ENCODE assay signal across 22 cellular contexts in genomic region chr13:41418027-41418426, GRCh38. TPM values are rescaled to one million over a fixed set of nuclear protein-coding genes. Genes with fewer than 3 reads are reported as not detected.
A peak's percentile ranks its signal among the peaks of the same experiment; 100 is the strongest.
DNase-seq lines count a peak whose midpoint lies in the region; ATAC-seq and TF ChIP-seq lines count a peak whose summit lies in the region.
"Had no signal": no experiment of that assay in that cellular context is flagged by ENCODE, and none has a peak within 500 bp of the region (broad histone marks: within the 10 kb centered on the region; RNA-seq: fewer than 3 reads in every experiment).

No MANE protein-coding gene starts in this region.

- H3K4me1 Mint-ChIP-seq in WTC11 = peaks cover 9% of the 10 kb centered on the region
- H3K4me1 Mint-ChIP-seq: nephron had no signal

- CTCF ChIA-PET in BJ (lab: Yijun Ruan, JAX) = interaction anchor here (0.6 to 1.0 kb wide), 2 partner anchors 103 to 235 kb away, joined by 3 read pairs; no protein-coding TSS in a partner anchor
- CTCF ChIA-PET in WTC11 (lab: Charles Lee) = no interaction called here

- TF ChIP-seq CTCF in BJ (IDR thresholded peaks at IDR 0.05; ENCODE audit: insufficient read depth, low read depth, low read length) (no peak), fibroblast of mammary gland (conservative IDR thresholded peaks at IDR 0.05; ENCODE audit: control insufficient read depth, insufficient read depth, low read depth, low read length) (no peak), osteoblast (IDR thresholded peaks at IDR 0.05; ENCODE audit: extremely low read depth, low read depth, low read length) (no peak), WTC11 (IDR thresholded peaks at IDR 0.05) (no peak)

- WGBS in right cardiac atrium = 38% methylated on average over 5 of the region's 5 CpGs

- no peaks in the 10 kb centered on the region for H3K36me3 Mint-ChIP-seq in WTC11

- peak overlapping the region; percentile 45 for H2AFZ ChIP-seq in osteoblast (ENCODE audit: low read length)

- H3K4me3 ChIP-seq in BJ (ENCODE audit: low read depth, low read length) (no peak overlapping the region), adipocyte (ENCODE audit: low read length) (no peak overlapping the region), fibroblast of mammary gland (ENCODE audit: control insufficient read depth, low read depth, low read length) (no peak overlapping the region), osteoblast (ENCODE audit: insufficient read depth, low read length) (no peak overlapping the region), right cardiac atrium (ENCODE audit: low read length) (no peak overlapping the region)
- H3K4me3 ChIP-seq: GM12878, heart right ventricle, K562, SJCRH30 had no signal

- no peak overlapping the region for H3K27ac Mint-ChIP-seq in WTC11
- H3K27ac Mint-ChIP-seq: stimulated activated naive CD8-positive, alpha-beta T cell treated with anti-CD3 and anti-CD28 coated beads, Interleukin-15, Interleukin-2, amounts not matched to agents 100 ng/mL and 50 ng/mL, for 24 hours; T-helper 2 cell treated with Interferon-gamma antibody and Interleukin-4, amounts not matched to agents 5 μg/mL and 100 μg/mL, for 36 hours had no signal

- peak; percentile 83 for DNase-seq in BJ (ENCODE audit: low read depth)
- DNase-seq in adipocyte (ENCODE audit: low read depth) = peak; percentile 47
- DNase-seq in fibroblast of mammary gland (ENCODE audit: low read depth) = peak; percentile 64
- peak; percentile 46 for DNase-seq in osteoblast (ENCODE audit: insufficient read length, low spot score, missing footprints)
- no peak for DNase-seq in right cardiac atrium
- DNase-seq in GM03348 (ENCODE audit: low spot score) = no peak
- no peak for DNase-seq in WTC11 (ENCODE audit: low spot score)
- DNase-seq: ACHN; activated CD4-positive, alpha-beta T cell treated with anti-CD3 and anti-CD28 coated beads for 1 hour; activated gamma-delta T cell; Caco-2; cortex of kidney; heart right ventricle; NCI-H1048; NCI-H2107 had no signal

- no peak overlapping the region for H3K4me3 Mint-ChIP-seq in WTC11
- H3K4me3 Mint-ChIP-seq: nephron; stimulated activated naive CD8-positive, alpha-beta T cell treated with anti-CD3 and anti-CD28 coated beads, Interleukin-15, Interleukin-2, amounts not matched to agents 100 ng/mL and 50 ng/mL, for 24 hours; T-helper 2 cell treated with Interferon-gamma antibody and Interleukin-4, amounts not matched to agents 5 μg/mL and 100 μg/mL, for 36 hours had no signal

- H3K27ac ChIP-seq in osteoblast (ENCODE audit: low read depth, low read length) (no peak overlapping the region), right cardiac atrium (ENCODE audit: low read length) (no peak overlapping the region)
- H3K27ac ChIP-seq: heart right ventricle, SJCRH30 had no signal

- no peaks in the 10 kb centered on the region for H4K20me1 ChIP-seq in osteoblast (ENCODE audit: insufficient read depth, low read length)

- H3K36me3 ChIP-seq in BJ (ENCODE audit: control insufficient read depth, insufficient read depth, low read length) (no peaks in the 10 kb centered on the region), adipocyte (ENCODE audit: control insufficient read depth, insufficient read depth, low read length, severe bottlenecking) (no peaks in the 10 kb centered on the region), osteoblast (ENCODE audit: insufficient read depth, low read length) (no peaks in the 10 kb centered on the region)
- H3K36me3 ChIP-seq: heart right ventricle, SJCRH30 had no signal

- no peaks in the 10 kb centered on the region for H3K27me3 Mint-ChIP-seq in WTC11 (ENCODE audit: low read depth)
- H3K27me3 Mint-ChIP-seq: stimulated activated naive CD8-positive, alpha-beta T cell treated with anti-CD3 and anti-CD28 coated beads, Interleukin-15, Interleukin-2, amounts not matched to agents 100 ng/mL and 50 ng/mL, for 24 hours had no signal

- POLR2A ChIA-PET in BJ (lab: Charles Lee) (no interaction called here), WTC11 (lab: Charles Lee) (no interaction called here)

- intact Hi-C loops in right cardiac atrium (cut with DNase I) = no loop called here

- H3K27me3 ChIP-seq in BJ (ENCODE audit: control insufficient read depth, insufficient read depth, low read length) = peaks cover 2% of the 10 kb centered on the region; the same call in 1 of the 2 replicates
- H3K27me3 ChIP-seq in adipocyte (replicated peaks; ENCODE audit: control insufficient read depth, insufficient read depth, low read length) = no peaks in the 10 kb centered on the region
- no peaks in the 10 kb centered on the region for H3K27me3 ChIP-seq in osteoblast (ENCODE audit: insufficient read depth, low read length)
- H3K27me3 ChIP-seq in right cardiac atrium (ENCODE audit: control insufficient read depth, insufficient read depth) = no peaks in the 10 kb centered on the region
- H3K27me3 ChIP-seq: heart right ventricle, SJCRH30 had no signal

- H3K4me2 ChIP-seq in osteoblast (ENCODE audit: insufficient read depth, low read length) = no peak overlapping the region

- H3K9me3 Mint-ChIP-seq in WTC11 = peaks cover 6% of the 10 kb centered on the region
- H3K9me3 Mint-ChIP-seq: stimulated activated naive CD8-positive, alpha-beta T cell treated with anti-CD3 and anti-CD28 coated beads, Interleukin-15, Interleukin-2, amounts not matched to agents 100 ng/mL and 50 ng/mL, for 24 hours; T-helper 2 cell treated with Interferon-gamma antibody and Interleukin-4, amounts not matched to agents 5 μg/mL and 100 μg/mL, for 36 hours had no signal

- H3K79me2 ChIP-seq in osteoblast (ENCODE audit: insufficient read depth, low read length) = no peaks in the 10 kb centered on the region

- H3K9ac ChIP-seq in adipocyte (ENCODE audit: low read length) = no peak overlapping the region

- no peak for ATAC-seq in right cardiac atrium
- ATAC-seq in GM21423 (IDR thresholded peaks at IDR 0.05; ENCODE audit: unreplicated experiment) = no peak
- ATAC-seq in WTC11 = no peak
- ATAC-seq: GM12878, K562 had no signal

- H3K9me3 ChIP-seq in adipocyte (ENCODE audit: control insufficient read depth, low read length) = no peaks in the 10 kb centered on the region
- H3K9me3 ChIP-seq in osteoblast (ENCODE audit: low read depth, low read length) = no peaks in the 10 kb centered on the region
- H3K9me3 ChIP-seq in right cardiac atrium (ENCODE audit: control insufficient read depth, low read length) = no peaks in the 10 kb centered on the region
- H3K9me3 ChIP-seq: Caco-2, SJCRH30 had no signal

- no peaks in the 10 kb centered on the region for H3K4me1 ChIP-seq in adipocyte (ENCODE audit: control insufficient read depth, insufficient read depth, low read length)
- H3K4me1 ChIP-seq in osteoblast (ENCODE audit: insufficient read depth, low read length) = peaks cover 3% of the 10 kb centered on the region
- H3K4me1 ChIP-seq in right cardiac atrium (ENCODE audit: control insufficient read depth, insufficient read depth, low read length) = no peaks in the 10 kb centered on the region
- H3K4me1 ChIP-seq: Caco-2, heart right ventricle had no signal

TF ChIP-seq in WTC11, 78 proteins besides CTCF, POLR2A, EP300 and RAD21 (continues in another document):
- TF ChIP-seq ATF1 (CRISPR knock-in tag; IDR thresholded peaks at IDR 0.05) (no peak), HMGXB4 (CRISPR knock-in tag; IDR thresholded peaks at IDR 0.05) (no peak), FOXP1 (CRISPR knock-in tag; IDR thresholded peaks at IDR 0.05; ENCODE audit: borderline replicate concordance) (no peak), JUN (CRISPR knock-in tag; IDR thresholded peaks at IDR 0.05) (no peak), ELF4 (CRISPR knock-in tag; IDR thresholded peaks at IDR 0.05; ENCODE audit: low read depth) (no peak), NFATC4 (CRISPR knock-in tag; IDR thresholded peaks at IDR 0.05) (no peak), ATF2 (CRISPR knock-in tag; IDR thresholded peaks at IDR 0.05; ENCODE audit: borderline replicate concordance, low read depth) (no peak)

RNA-seq across cellular contexts. Expression of gene RGCC, which starts 39.3 kb away (rescaled TPM):
- polyA plus RNA-seq in BJ (2011; rRNA removed) (5.7 and 7.8 TPM in 2 replicates), right cardiac atrium (59.5 TPM)
- polyA minus RNA-seq in BJ (2011; rRNA and poly(A)+ RNA removed) = 1.2 and 1.6 TPM in 2 replicates
- total RNA-seq in osteoblast (2.2 and 2.9 TPM in 2 replicates), right cardiac atrium (10 to 100 TPM; 19.3 to 42.6 (median 25.7) TPM), WTC11 (2021) (0.48 to 1.2 TPM (median 0.69 TPM) in 3 replicates)
- total RNA-seq: SJCRH30 had no signal

Comparison
In these comparisons a context has a peak if more than half of its experiments do, and no peak if none do; other contexts are left out.
1. DNase-seq: peak in BJ (single experiment), adipocyte (single experiment), fibroblast of mammary gland (single experiment) and osteoblast (single experiment); none in right cardiac atrium (0 of 3), GM03348 (single experiment) and WTC11 (single experiment).